In genomic region chr17:10107320-10108165, GRCh38 we compare ENCODE assay signal across 24 cellular contexts.
DNase-seq lines count a peak whose midpoint lies in the region; ATAC-seq and TF ChIP-seq lines count a peak whose summit lies in the region.
"Had no signal": no experiment of that assay in that cellular context is flagged by ENCODE, and none has a peak within 500 bp of the region (broad histone marks: within the 10 kb centered on the region; RNA-seq: fewer than 3 reads in every experiment).

No MANE protein-coding gene starts in this region.

- intact Hi-C loops in left lung (cut with DNase I), result no loop called here

- peaks cover 0 to 4% of the 10 kb centered on the region in 2 donors for H3K4me1 ChIP-seq in left lung
- H3K4me1 ChIP-seq in rectal smooth muscle tissue (ENCODE audit: control insufficient read depth, insufficient read depth, low read length), result peaks cover 3% of the 10 kb centered on the region
- no peaks in the 10 kb centered on the region for H3K4me1 ChIP-seq in effector memory CD4-positive, alpha-beta T cell (ENCODE audit: control insufficient read depth, insufficient read depth, low read length, poor library complexity, severe bottlenecking)

- H3K9me3 ChIP-seq in left lung, result no peaks in the 10 kb centered on the region
- H3K9me3 ChIP-seq in effector memory CD4-positive, alpha-beta T cell (ENCODE audit: control insufficient read depth, low read length), result no peaks in the 10 kb centered on the region
- H3K9me3 ChIP-seq: heart left ventricle, ovary, uterus had no signal

- ATAC-seq in left lung (peak; percentile 64), GM18520 (IDR thresholded peaks at IDR 0.05; ENCODE audit: unreplicated experiment) (no peak)
- ATAC-seq: activated CD8-positive, alpha-beta T cell treated with anti-CD3 and anti-CD28 coated beads, Interleukin-2, amount 10 ng/mL, durations not matched to agents 7 days and 5 days; stimulated activated naive B cell treated with anti-CD40 and anti-IgM and Interleukin-4, amounts not matched to agents 10 μg/mL and 1 μg/mL and 100 μg/mL, for 72 hours had no signal

- no peaks in the 10 kb centered on the region for H3K36me3 ChIP-seq in left lung
- H3K36me3 ChIP-seq in rectal smooth muscle tissue (ENCODE audit: control insufficient read depth, insufficient read depth, low read length), result no peaks in the 10 kb centered on the region
- H3K36me3 ChIP-seq in effector memory CD4-positive, alpha-beta T cell (ENCODE audit: control insufficient read depth, insufficient read depth, low read length), result no peaks in the 10 kb centered on the region
- H3K36me3 ChIP-seq: heart left ventricle, ovary, uterus had no signal

- DNase-seq in CD1c-positive myeloid dendritic cell (ENCODE audit: extremely low spot score) (peak; percentile 83), NOMO-1 treated with DMSO at 0.1 percent for 48 hours (lab: John Stamatoyannopoulos, UW; ENCODE audit: unreplicated experiment) (peak; percentile 63), left lung (peak; percentile 66 to 91), germinal center (ENCODE audit: low spot score) (no peak), NCI-H345 treated with DMSO at 0.1 percent for 48 hours (lab: John Stamatoyannopoulos, UW; ENCODE audit: unreplicated experiment) (no peak)
- DNase-seq in effector memory CD4-positive, alpha-beta T cell, result no peak
- DNase-seq: activated CD4-positive, alpha-beta T cell treated with anti-CD3 and anti-CD28 coated beads for 1 hour; activated CD8-positive, alpha-beta T cell treated with anti-CD3 and anti-CD28 coated beads, Interleukin-2, amount 10 ng/mL, durations not matched to agents 7 days and 5 days; activated naive CD8-positive, alpha-beta T cell treated with anti-CD3 and anti-CD28 coated beads for 36 hours; activated T-cell treated with anti-CD3 and anti-CD28 coated beads for 4 hours; CD4-positive, CD25-positive, alpha-beta regulatory T cell; foreskin fibroblast; HFFc6; NCI-H1092 treated with DMSO at 0.1 percent for 48 hours; NCI-H1930; NCI-H2227 treated with DMSO at 0.1 percent for 48 hours; NCI-H69; ovary; stimulated activated naive B cell treated with anti-CD40 and anti-IgM and Interleukin-4, amounts not matched to agents 10 μg/mL and 1 μg/mL and 100 μg/mL, for 72 hours; uterus had no signal

- no peak overlapping the region for H3K4me3 ChIP-seq in left lung
- H3K4me3 ChIP-seq in rectal smooth muscle tissue (ENCODE audit: low read length), result no peak overlapping the region
- H3K4me3 ChIP-seq in effector memory CD4-positive, alpha-beta T cell (ENCODE audit: insufficient read depth, low read depth, low read length, poor library complexity, severe bottlenecking), result no peak overlapping the region
- H3K4me3 ChIP-seq: coronary artery, heart left ventricle, ovary, uterus had no signal

- no peak overlapping the region for H3K9ac ChIP-seq in rectal smooth muscle tissue (ENCODE audit: low read length)

- no peak for TF ChIP-seq CTCF in left lung (IDR thresholded peaks at IDR 0.05)

- H3K27me3 ChIP-seq in left lung, result peaks cover 0 to 4% of the 10 kb centered on the region in 2 donors
- no peaks in the 10 kb centered on the region for H3K27me3 ChIP-seq in rectal smooth muscle tissue (ENCODE audit: control insufficient read depth, insufficient read depth, low read length)
- no peaks in the 10 kb centered on the region for H3K27me3 ChIP-seq in effector memory CD4-positive, alpha-beta T cell (replicated peaks; ENCODE audit: control insufficient read depth, insufficient read depth, low read length, poor library complexity, severe bottlenecking)
- H3K27me3 ChIP-seq: heart left ventricle, ovary, uterus had no signal

- H3K27ac ChIP-seq in left lung, result peak overlapping the region in 1 of 2 donors; percentile 64
- peak overlapping the region; percentile 8 for H3K27ac ChIP-seq in rectal smooth muscle tissue (ENCODE audit: low read depth, low read length)
- H3K27ac ChIP-seq in effector memory CD4-positive, alpha-beta T cell (ENCODE audit: insufficient read depth, low read length, poor library complexity, severe bottlenecking), result no peak overlapping the region
- H3K27ac ChIP-seq: ovary, uterus had no signal

Comparison
In these comparisons a context has a peak if more than half of its experiments do, and no peak if none do; other contexts are left out.
1. DNase-seq: peak in CD1c-positive myeloid dendritic cell (single experiment), NOMO-1 treated with DMSO at 0.1 percent for 48 hours (single experiment) and left lung (2 of 2); none in effector memory CD4-positive, alpha-beta T cell (0 of 3), germinal center (single experiment) and NCI-H345 treated with DMSO at 0.1 percent for 48 hours (single experiment).